Comparison of ENCODE assay signal across 8 cellular contexts in the genomic region with DNA sequence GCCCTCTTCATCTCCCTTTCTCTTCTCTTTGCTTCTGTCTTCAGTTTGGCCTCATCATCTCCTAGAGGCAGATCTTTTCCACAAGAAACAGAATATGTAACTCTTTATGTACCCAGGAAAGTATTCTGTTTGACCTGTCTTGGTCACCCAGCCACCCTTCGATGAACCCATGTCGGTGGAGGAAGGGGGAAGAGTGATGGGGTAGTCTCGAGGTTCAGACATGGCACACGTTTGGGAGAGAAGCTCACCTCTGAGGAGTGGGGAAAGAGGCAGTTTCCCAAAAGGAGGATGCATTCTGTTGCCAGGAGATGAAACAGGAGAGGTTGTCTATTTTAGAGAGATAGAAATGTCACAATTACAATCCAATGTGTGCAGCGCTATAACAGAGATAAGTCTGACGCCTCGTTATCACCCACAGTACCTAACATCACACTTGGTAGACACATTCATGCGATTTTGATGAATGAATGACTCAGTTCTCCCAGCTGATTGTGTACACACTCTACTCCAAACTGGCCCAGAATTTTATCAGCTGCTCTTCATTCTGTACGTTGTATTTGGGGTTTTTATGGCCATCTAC. TPM values are rescaled to one million over a fixed set of nuclear protein-coding genes. Genes with fewer than 3 reads are reported as not detected.
DNase-seq lines count a peak whose midpoint lies in the region; ATAC-seq and TF ChIP-seq lines count a peak whose summit lies in the region.

No MANE protein-coding gene starts in this region.

- H3K9me3 Mint-ChIP-seq in endothelial cell (ENCODE audit: unreplicated experiment) = no peaks in the 10 kb centered on the region

- H3K27me3 ChIP-seq in OCI-LY3 (ENCODE audit: low read depth, low read length) (no peaks in the 10 kb centered on the region), neuron (ENCODE audit: insufficient read depth, low read length) (no peaks in the 10 kb centered on the region)

- H2AFZ ChIP-seq in OCI-LY3 (ENCODE audit: low read depth, low read length) = peak overlapping the region; percentile 92
- peak overlapping the region; percentile 75 for H2AFZ ChIP-seq in neuron (ENCODE audit: low read depth, low read length)

- H3K36me3 ChIP-seq in OCI-LY3 (replicated peaks; ENCODE audit: low read depth, low read length) (no peaks in the 10 kb centered on the region), neuron (ENCODE audit: insufficient read depth, low read length) (no peaks in the 10 kb centered on the region)

- DNase-seq in GM12864 (ENCODE audit: low read depth) = no peak
- no peak for DNase-seq in endothelial cell (ENCODE audit: low spot score)
- no peak for DNase-seq in NCI-H446 (lab: John Stamatoyannopoulos, UW)
- no peak for DNase-seq in OCI-M2 (lab: John Stamatoyannopoulos, UW; ENCODE audit: unreplicated experiment)

- H3K4me3 ChIP-seq in GM12864 (ENCODE audit: low read depth, low read length) = peak overlapping the region; percentile 86
- peak overlapping the region; percentile 89 for H3K4me3 ChIP-seq in OCI-LY3 (ENCODE audit: low read length)
- peak overlapping the region; percentile 75 for H3K4me3 ChIP-seq in neuron (ENCODE audit: low read length)

- TF ChIP-seq CTCF in GM12864 (IDR thresholded peaks at IDR 0.05; ENCODE audit: low read depth, low read length, missing control alignments) (no peak), OCI-LY3 (IDR thresholded peaks at IDR 0.05; ENCODE audit: low read depth, low read length) (no peak), endothelial cell (IDR thresholded peaks at IDR 0.05; ENCODE audit: unreplicated experiment) (no peak)

- no peak for ATAC-seq in HG03521 (IDR thresholded peaks at IDR 0.05; ENCODE audit: unreplicated experiment)
- ATAC-seq in GM21576 (IDR thresholded peaks at IDR 0.05; ENCODE audit: unreplicated experiment) = no peak

- peaks cover 23% of the 10 kb centered on the region for H3K27me3 Mint-ChIP-seq in endothelial cell (ENCODE audit: unreplicated experiment)

- peaks cover 42% of the 10 kb centered on the region for H3K79me2 ChIP-seq in OCI-LY3 (ENCODE audit: low read length)

- H4K20me1 ChIP-seq in OCI-LY3 (ENCODE audit: insufficient read depth, low read length) = peaks cover 30% of the 10 kb centered on the region

- peak overlapping the region; percentile 91 for H3K27ac Mint-ChIP-seq in endothelial cell (ENCODE audit: unreplicated experiment)

- H3K4me3 Mint-ChIP-seq in endothelial cell (ENCODE audit: unreplicated experiment) = peak overlapping the region; percentile 85

- H3K9ac ChIP-seq in OCI-LY3 (ENCODE audit: low read length) = peak overlapping the region; percentile 87

- H3K4me1 ChIP-seq in OCI-LY3 (ENCODE audit: low read length) (peaks cover 33% of the 10 kb centered on the region), neuron (ENCODE audit: insufficient read depth, low read length) (peaks cover 22% of the 10 kb centered on the region)

- peak overlapping the region; percentile 98 for H3K4me2 ChIP-seq in OCI-LY3 (ENCODE audit: low read length)

- peaks cover 39% of the 10 kb centered on the region for H3K4me1 Mint-ChIP-seq in endothelial cell (ENCODE audit: unreplicated experiment)

- peaks cover 5% of the 10 kb centered on the region for H3K36me3 Mint-ChIP-seq in endothelial cell (ENCODE audit: low read depth, unreplicated experiment)

- H3K27ac ChIP-seq in OCI-LY3 (ENCODE audit: low read length) = peak overlapping the region; percentile 59

- H3K9me3 ChIP-seq in OCI-LY3 (ENCODE audit: insufficient read depth, low read length) (no peaks in the 10 kb centered on the region), neuron (ENCODE audit: low read length) (no peaks in the 10 kb centered on the region)

RNA-seq across cellular contexts. Expression of a gene that starts 0.7 kb away (rescaled TPM):
- total RNA-seq in endothelial cell (ENCODE audit: unreplicated experiment) = 63.5 TPM

RNA-seq across cellular contexts. Expression of a gene that starts 1.9 kb away (rescaled TPM):
- total RNA-seq in endothelial cell (ENCODE audit: unreplicated experiment) = not detected
